Comparison of ENCODE assay signal across 21 cellular contexts in genomic region chr3:32180151-32180850, GRCh38. TPM values are rescaled to one million over a fixed set of nuclear protein-coding genes. Genes with fewer than 3 reads are reported as not detected.
"Had no signal": no experiment of that assay in that cellular context is flagged by ENCODE, and none has a peak within 500 bp of the region (broad histone marks: within the 10 kb centered on the region; RNA-seq: fewer than 3 reads in every experiment).

No MANE protein-coding gene starts in this region.

- H3K4me3 ChIP-seq: coronary artery, dorsolateral prefrontal cortex, heart left ventricle, spleen, testis, transverse colon had no signal

- H3K36me3 ChIP-seq: heart left ventricle, neutrophil, spleen, transverse colon had no signal

- H3K4me1 ChIP-seq: testis, transverse colon had no signal

- ATAC-seq: esophagus mucosa; heart left ventricle; left colon; right cardiac atrium; stimulated activated memory B cell treated with anti-CD40 and anti-IgM and Interleukin-4, amounts not matched to agents 10 μg/mL and 1 μg/mL and 100 μg/mL, for 72 hours; stimulated activated naive CD8-positive, alpha-beta T cell treated with anti-CD3 and anti-CD28 coated beads, Interleukin-15, amount 100 ng/mL, for 72 hours had no signal

- H3K27ac ChIP-seq: coronary artery, dorsolateral prefrontal cortex, heart left ventricle, neutrophil, spleen, testis, transverse colon had no signal

- H3K9me3 ChIP-seq: heart left ventricle, neutrophil, spleen, testis, transverse colon had no signal

- H3K27me3 ChIP-seq: heart left ventricle, neutrophil, spleen, testis had no signal

- DNase-seq: dorsolateral prefrontal cortex; effector CD8-positive, alpha-beta T cell; heart left ventricle; hippocampal formation; left colon; mesendoderm; naive B cell; posterior cingulate gyrus; right cardiac atrium; spleen; stimulated activated CD4-positive, alpha-beta T cell treated with anti-CD3 and anti-CD28 coated beads, Interleukin-15, amount 100 ng/mL, for 24 hours; stimulated activated CD4-positive, alpha-beta T cell treated with anti-CD3 and anti-CD28 coated beads, Interleukin-1b, Interleukin-23, amount 100 ng/mL, for 48 hours; stimulated activated CD4-positive, alpha-beta T cell treated with anti-CD3 and anti-CD28 coated beads, Interleukin-4, amount 100 ng/mL, for 24 hours; stimulated activated naive CD8-positive, alpha-beta T cell treated with anti-CD3 and anti-CD28 coated beads, Interleukin-15, amount 100 ng/mL, for 72 hours; testis; transverse colon had no signal

RNA-seq across cellular contexts. Expression of gene CMTM8, which starts 58.2 kb away (rescaled TPM):
- total RNA-seq: skeletal muscle tissue had no signal
